In the genomic region with DNA sequence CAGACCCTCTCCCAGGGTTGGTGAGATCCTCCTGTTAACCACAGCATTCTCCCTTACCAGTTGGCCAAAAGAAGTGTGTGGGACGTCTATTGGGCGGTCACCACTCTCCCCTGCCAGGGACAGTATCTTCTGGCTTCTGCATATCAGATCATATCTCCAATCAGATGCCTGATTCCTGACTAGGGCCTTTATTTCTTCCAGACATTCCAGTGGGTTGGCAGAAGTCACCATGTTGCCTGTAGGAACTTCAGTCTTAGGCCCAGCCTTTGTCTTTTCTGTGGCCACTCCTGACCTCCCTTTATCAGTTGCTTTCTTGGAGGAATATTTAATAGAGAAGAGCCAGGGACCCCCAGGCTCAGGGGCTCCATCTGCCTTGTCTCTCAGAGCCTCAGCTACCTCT, we compare ENCODE assay signal across 30 cellular contexts.
"Had no signal": no experiment of that assay in that cellular context is flagged by ENCODE, and none has a peak within 500 bp of the region (broad histone marks: within the 10 kb centered on the region; RNA-seq: fewer than 3 reads in every experiment).

No MANE protein-coding gene starts in this region.

- H3K27ac ChIP-seq: esophagus muscularis mucosa, left ventricle myocardium inferior, ovary, prostate gland, skin epidermis, thoracic aorta, uterus, VCaP had no signal

- H3K27me3 ChIP-seq: esophagus muscularis mucosa, ovary, uterus had no signal

- H3K9me3 Mint-ChIP-seq: activated CD4-positive, alpha-beta memory T cell treated with anti-CD3 and anti-CD28 coated beads for 36 hours; activated naive CD4-positive, alpha-beta T cell treated with anti-CD3 and anti-CD28 coated beads, Interleukin-2, amount 50 U/mL, for 24 hours; activated naive CD8-positive, alpha-beta T cell treated with anti-CD3 and anti-CD28 coated beads, Interleukin-2, amount 50 U/mL, for 24 hours; activated T-cell treated with anti-CD3 and anti-CD28 coated beads, Interleukin-2, amount 50 U/mL, for 24 hours; central memory CD8-positive, alpha-beta T cell; dendritic cell treated with granulocyte-macrophage colony-stimulating factor and Interleukin-4, amounts not matched to agents 40 ng/mL and 50 ng/mL, for 4 days; endodermal cell; stimulated activated effector memory CD8-positive, alpha-beta T cell treated with anti-CD3 and anti-CD28 coated beads, Interleukin-12 subunit alpha, Interleukin-12 subunit beta, amount 100 ng/mL, for 72 hours; stimulated activated naive CD8-positive, alpha-beta T cell treated with anti-CD3 and anti-CD28 coated beads, Interleukin-15, Interleukin-2, amounts not matched to agents 100 ng/mL and 50 ng/mL, for 24 hours; T-helper 1 cell treated with Interleukin-12 subunit alpha and Interleukin-12 subunit beta and Interleukin-4 antibody, amounts not matched to agents 30 μg/mL and 1 μg/mL, for 36 hours had no signal

- H3K4me1 Mint-ChIP-seq: activated CD4-positive, alpha-beta T cell treated with anti-CD3 and anti-CD28 coated beads, Interleukin-2, amount 10 ng/mL, durations not matched to agents 24 days and 14 days; activated naive CD4-positive, alpha-beta T cell treated with anti-CD3 and anti-CD28 coated beads, Interleukin-2, amount 50 U/mL, for 24 hours; activated naive CD8-positive, alpha-beta T cell treated with anti-CD3 and anti-CD28 coated beads, Interleukin-2, amount 50 U/mL, for 24 hours; central memory CD8-positive, alpha-beta T cell; stimulated activated effector memory CD8-positive, alpha-beta T cell treated with anti-CD3 and anti-CD28 coated beads, Interleukin-12 subunit alpha, Interleukin-12 subunit beta, amount 100 ng/mL, for 72 hours had no signal

- H3K27me3 Mint-ChIP-seq: activated T-cell treated with anti-CD3 and anti-CD28 coated beads, Interleukin-2, amount 50 U/mL, for 24 hours; dendritic cell treated with granulocyte-macrophage colony-stimulating factor and Interleukin-4, amounts not matched to agents 40 ng/mL and 50 ng/mL, for 4 days had no signal

- H3K27ac Mint-ChIP-seq: activated CD4-positive, alpha-beta memory T cell treated with anti-CD3 and anti-CD28 coated beads for 36 hours; activated CD4-positive, alpha-beta T cell treated with anti-CD3 and anti-CD28 coated beads, Interleukin-2, amount 10 ng/mL, durations not matched to agents 24 days and 14 days; activated naive CD4-positive, alpha-beta T cell treated with anti-CD3 and anti-CD28 coated beads, Interleukin-2, amount 50 U/mL, for 24 hours; activated naive CD8-positive, alpha-beta T cell treated with anti-CD3 and anti-CD28 coated beads, Interleukin-2, amount 50 U/mL, for 24 hours; activated T-cell treated with anti-CD3 and anti-CD28 coated beads, Interleukin-2, amount 50 U/mL, for 24 hours; dendritic cell treated with granulocyte-macrophage colony-stimulating factor and Interleukin-4, amounts not matched to agents 40 ng/mL and 50 ng/mL, for 4 days; endodermal cell; nephron; stimulated activated effector memory CD8-positive, alpha-beta T cell treated with anti-CD3 and anti-CD28 coated beads, Interleukin-12 subunit alpha, Interleukin-12 subunit beta, amount 100 ng/mL, for 72 hours; stimulated activated naive CD8-positive, alpha-beta T cell treated with anti-CD3 and anti-CD28 coated beads, Interleukin-15, Interleukin-2, amounts not matched to agents 100 ng/mL and 50 ng/mL, for 24 hours; T-helper 1 cell treated with Interleukin-12 subunit alpha and Interleukin-12 subunit beta and Interleukin-4 antibody, amounts not matched to agents 30 μg/mL and 1 μg/mL, for 36 hours had no signal

- H3K9me3 ChIP-seq: esophagus muscularis mucosa, left ventricle myocardium inferior, ovary, prostate gland, thoracic aorta, uterus had no signal

- H3K36me3 Mint-ChIP-seq: activated CD4-positive, alpha-beta memory T cell treated with anti-CD3 and anti-CD28 coated beads for 36 hours; activated naive CD4-positive, alpha-beta T cell treated with anti-CD3 and anti-CD28 coated beads, Interleukin-2, amount 50 U/mL, for 24 hours; stimulated activated effector memory CD8-positive, alpha-beta T cell treated with anti-CD3 and anti-CD28 coated beads, Interleukin-12 subunit alpha, Interleukin-12 subunit beta, amount 100 ng/mL, for 72 hours had no signal

- DNase-seq: activated CD4-positive, alpha-beta memory T cell treated with anti-CD3 and anti-CD28 coated beads for 36 hours; activated CD4-positive, alpha-beta T cell treated with anti-CD3 and anti-CD28 coated beads, Interleukin-2, amount 10 ng/mL, durations not matched to agents 24 days and 14 days; activated CD8-positive, alpha-beta memory T cell treated with anti-CD3 and anti-CD28 coated beads, Interleukin-2, amount 50 U/mL, for 48 hours; activated gamma-delta T cell treated with Interleukin-2 at 50 U/mL for 16 hours; activated naive CD8-positive, alpha-beta T cell treated with anti-CD3 and anti-CD28 coated beads, Interleukin-2, amount 50 U/mL, for 24 hours; activated T-cell treated with anti-CD3 and anti-CD28 coated beads, Interleukin-2, amount 50 U/mL, for 24 hours; amygdala; islet precursor cell; left ventricle myocardium inferior; ovary; retina; stimulated activated CD4-positive, alpha-beta T cell treated with anti-CD3 and anti-CD28 coated beads, Interleukin-4, amount 100 ng/mL, for 24 hours; T-helper 9 cell; trophoblast cell; uterus had no signal

- H3K4me3 ChIP-seq: esophagus muscularis mucosa, left ventricle myocardium inferior, lung, ovary, prostate gland, skin epidermis, thoracic aorta, uterus had no signal

- ATAC-seq: activated naive CD8-positive, alpha-beta T cell treated with anti-CD3 and anti-CD28 coated beads, Interleukin-2, amount 50 U/mL, for 24 hours; sciatic nerve; stimulated activated effector memory CD8-positive, alpha-beta T cell treated with anti-CD3 and anti-CD28 coated beads, Interleukin-12 subunit alpha, Interleukin-12 subunit beta, amount 100 ng/mL, for 72 hours had no signal

- H3K4me3 Mint-ChIP-seq: activated CD4-positive, alpha-beta memory T cell treated with anti-CD3 and anti-CD28 coated beads for 36 hours; activated CD4-positive, alpha-beta T cell treated with anti-CD3 and anti-CD28 coated beads, Interleukin-2, amount 10 ng/mL, durations not matched to agents 24 days and 14 days; activated naive CD4-positive, alpha-beta T cell treated with anti-CD3 and anti-CD28 coated beads, Interleukin-2, amount 50 U/mL, for 24 hours; activated naive CD8-positive, alpha-beta T cell treated with anti-CD3 and anti-CD28 coated beads, Interleukin-2, amount 50 U/mL, for 24 hours; activated T-cell treated with anti-CD3 and anti-CD28 coated beads, Interleukin-2, amount 50 U/mL, for 24 hours; central memory CD8-positive, alpha-beta T cell; dendritic cell treated with granulocyte-macrophage colony-stimulating factor and Interleukin-4, amounts not matched to agents 40 ng/mL and 50 ng/mL, for 4 days; endodermal cell; nephron; stimulated activated effector memory CD8-positive, alpha-beta T cell treated with anti-CD3 and anti-CD28 coated beads, Interleukin-12 subunit alpha, Interleukin-12 subunit beta, amount 100 ng/mL, for 72 hours; stimulated activated naive CD8-positive, alpha-beta T cell treated with anti-CD3 and anti-CD28 coated beads, Interleukin-15, Interleukin-2, amounts not matched to agents 100 ng/mL and 50 ng/mL, for 24 hours; T-helper 1 cell treated with Interleukin-12 subunit alpha and Interleukin-12 subunit beta and Interleukin-4 antibody, amounts not matched to agents 30 μg/mL and 1 μg/mL, for 36 hours had no signal

- H3K4me1 ChIP-seq: left ventricle myocardium inferior, uterus had no signal

- H3K36me3 ChIP-seq: esophagus muscularis mucosa, left ventricle myocardium inferior, ovary, prostate gland, thoracic aorta, uterus had no signal
